ENCODE assay signal across 16 cellular contexts in the genomic region with DNA sequence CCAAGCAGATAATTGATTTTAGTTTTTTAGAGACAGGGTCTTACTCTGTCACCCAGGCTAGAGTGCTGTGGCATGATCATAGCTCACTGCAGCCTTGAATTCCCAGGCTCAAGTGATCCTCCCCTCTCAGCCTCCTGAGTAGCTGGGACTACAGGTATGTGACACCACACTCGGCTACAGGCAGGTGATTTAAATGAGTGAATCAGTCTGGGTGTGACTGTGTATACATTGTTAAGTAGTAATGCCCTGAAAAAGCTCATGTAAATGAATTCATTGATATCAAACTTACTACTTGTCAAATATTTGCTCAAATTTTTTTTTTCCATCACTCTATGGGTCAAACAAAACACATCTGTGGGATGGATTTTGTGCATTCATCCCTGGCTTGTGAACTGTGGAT. TPM values are rescaled to one million over a fixed set of nuclear protein-coding genes. Genes with fewer than 3 reads are reported as not detected.
A peak's percentile ranks its signal among the peaks of the same experiment; 100 is the strongest.
DNase-seq lines count a peak whose midpoint lies in the region; ATAC-seq and TF ChIP-seq lines count a peak whose summit lies in the region.
"Had no signal": no experiment of that assay in that cellular context is flagged by ENCODE, and none has a peak within 500 bp of the region (broad histone marks: within the 10 kb centered on the region; RNA-seq: fewer than 3 reads in every experiment).

No MANE protein-coding gene starts in this region.

- H3K9me2 ChIP-seq in PC-3 (replicated peaks; ENCODE audit: low read length) = no peaks in the 10 kb centered on the region

- BruUV-seq in PC-3 (replicated peaks; lab: Mats Ljungman, UMichigan) = no TSS peak

- in situ Hi-C loops in transverse colon (cut with MboI; ENCODE audit: low pct_ligation_motif_present in 1 of 4, low pct_unique_long_range_greater_than_20kb in 1 of 4, low sequenced_read_pairs in 3 of 4) = no loop called here
- in situ Hi-C loops in HAP-1 (cut with MboI; ENCODE audit: low sequenced_read_pairs) = no loop called here

- no peaks in the 10 kb centered on the region for H3K36me3 ChIP-seq in PC-3 (ENCODE audit: low read depth, low read length)
- H3K36me3 ChIP-seq in transverse colon = no peaks in the 10 kb centered on the region
- no peaks in the 10 kb centered on the region for H3K36me3 ChIP-seq in HAP-1 (replicated peaks)
- H3K36me3 ChIP-seq: BLaER1 had no signal

- no peaks in the 10 kb centered on the region for H3K79me2 ChIP-seq in PC-3 (ENCODE audit: low read length)

- WGBS in transverse colon (ENCODE audit: low coverage in 1 of 2), 2 donors = 48 to 57% methylated on average over 1 of the region's 1 CpG

- CTCF ChIA-PET in PC-3 (lab: Charles Lee) = interaction anchor here (1.1 to 1.2 kb wide), 2 partner anchors 17 to 23 kb away, joined by 5 read pairs; no protein-coding TSS in a partner anchor

- H3K27ac ChIP-seq in PC-3 (ENCODE audit: low read length) = no peak overlapping the region
- H3K27ac ChIP-seq in transverse colon = no peak overlapping the region
- H3K27ac ChIP-seq: BLaER1 had no signal

- POLR2A ChIA-PET in PC-3 (lab: Charles Lee; ENCODE audit: unreplicated experiment) = no interaction called here

- H3K4me1 ChIP-seq in PC-3 (ENCODE audit: insufficient read depth, low read length) = no peaks in the 10 kb centered on the region; the same call in 1 of the 2 replicates
- peaks cover 0 to 4% (median 0%) of the 10 kb centered on the region in 4 donors for H3K4me1 ChIP-seq in transverse colon
- no peaks in the 10 kb centered on the region for H3K4me1 ChIP-seq in HAP-1

- H2AFZ ChIP-seq in PC-3 (ENCODE audit: low read length) = no peak overlapping the region

- H4K20me1 ChIP-seq in PC-3 (ENCODE audit: low read length) = no peaks in the 10 kb centered on the region
- H4K20me1 ChIP-seq: BLaER1 had no signal

- no peaks in the 10 kb centered on the region for H3F3A ChIP-seq in PC-3 (ENCODE audit: low read length, unreplicated experiment)

- H3K4me2 ChIP-seq in PC-3 (ENCODE audit: low read length) = no peak overlapping the region
- H3K4me2 ChIP-seq: BLaER1 had no signal

- H3K4me3 ChIP-seq in PC-3 (ENCODE audit: low read length) (no peak overlapping the region), transverse colon (no peak overlapping the region), HAP-1 (no peak overlapping the region)
- H3K4me3 ChIP-seq: BLaER1, K562 had no signal

- peak; percentile 9 for DNase-seq in NCI-H146 (lab: John Stamatoyannopoulos, UW)
- DNase-seq in NCI-H146 treated with DMSO at 0.1 percent for 48 hours (lab: John Stamatoyannopoulos, UW; ENCODE audit: unreplicated experiment) = no peak
- peak; percentile 34 for DNase-seq in PC-3
- DNase-seq in islet precursor cell = peak; percentile 7
- peak; percentile 23 for DNase-seq in transverse colon
- no peak for DNase-seq in EL
- DNase-seq in NCI-H1417 treated with DMSO at 0.1 percent for 48 hours (lab: John Stamatoyannopoulos, UW) = no peak
- DNase-seq in HAP-1 (ENCODE audit: low spot score in 2 of 2) = no peak
- DNase-seq: 8988T; CD4-positive, alpha-beta memory T cell; GDM1; GOT3; H7; IMR-90 had no signal

- H3K27me3 ChIP-seq in PC-3 (ENCODE audit: low read length) = no peaks in the 10 kb centered on the region
- no peaks in the 10 kb centered on the region for H3K27me3 ChIP-seq in transverse colon
- H3K27me3 ChIP-seq in HAP-1 (ENCODE audit: low read depth) = no peaks in the 10 kb centered on the region; the same call in 1 of the 2 replicates
- H3K27me3 ChIP-seq: BLaER1 had no signal

- intact Hi-C loops in PC-3 (cut with micrococcal nuclease) (no loop called here), transverse colon (cut with DNase I; ENCODE audit: low total_unique reads) (no loop called here)

- TF ChIP-seq EP300 in transverse colon (IDR thresholded peaks at IDR 0.05; ENCODE audit: low read depth) = no peak

- TF ChIP-seq POLR2A in transverse colon (IDR thresholded peaks at IDR 0.05) = no peak

- H3K9ac ChIP-seq in PC-3 (ENCODE audit: low read length) = no peak overlapping the region
- H3K9ac ChIP-seq: BLaER1 had no signal

- no peak for TF ChIP-seq CTCF in PC-3 (conservative IDR thresholded peaks at IDR 0.05; ENCODE audit: low read depth, low read length)
- no peak for TF ChIP-seq CTCF in transverse colon (IDR thresholded peaks at IDR 0.05)

- ATAC-seq in PC-3 = peak; percentile 87
- ATAC-seq: K562 had no signal

- H3K9me3 ChIP-seq in PC-3 (ENCODE audit: low read length) (no peaks in the 10 kb centered on the region), transverse colon (no peaks in the 10 kb centered on the region), HAP-1 (no peaks in the 10 kb centered on the region)
- H3K9me3 ChIP-seq: BLaER1 had no signal

RNA-seq across cellular contexts. Expression of a gene that starts 6.3 kb away (rescaled TPM):
- total RNA-seq in PC-3 (2014; rRNA removed) (not detected in 2 replicates), transverse colon (1 to 10 TPM in 1 of 4 donors, under 1 TPM in 1, not detected in 2; 0.41 to 1.9 TPM)

Comparison
In these comparisons a context has a peak if more than half of its experiments do, and no peak if none do; other contexts are left out.
1. DNase-seq: peak in NCI-H146 (single experiment), PC-3 (single experiment), islet precursor cell (single experiment) and transverse colon (single experiment); none in NCI-H146 treated with DMSO at 0.1 percent for 48 hours (single experiment), EL (single experiment), NCI-H1417 treated with DMSO at 0.1 percent for 48 hours (single experiment) and HAP-1 (0 of 2).